ENCODE assay signal across 31 cellular contexts in genomic region chr15:100279849-100280248, GRCh38.
"Had no signal": no experiment of that assay in that cellular context is flagged by ENCODE, and none has a peak within 500 bp of the region (broad histone marks: within the 10 kb centered on the region; RNA-seq: fewer than 3 reads in every experiment).

No MANE protein-coding gene starts in this region.

- FAIRE-seq: TTC549 had no signal

- H3K4me1 ChIP-seq: Peyer's patch, SJSA1 had no signal

- H3K4me1 Mint-ChIP-seq: activated CD4-positive, alpha-beta T cell treated with anti-CD3 and anti-CD28 coated beads, Interleukin-2, amount 10 ng/mL, durations not matched to agents 24 days and 14 days; activated CD8-positive, alpha-beta memory T cell treated with anti-CD3 and anti-CD28 coated beads, Interleukin-2, amount 10 ng/mL, durations not matched to agents 7 days and 5 days had no signal

- H3K27ac ChIP-seq: KMS-11, Peyer's patch, SJSA1 had no signal

- H3K36me3 Mint-ChIP-seq: activated CD8-positive, alpha-beta memory T cell treated with anti-CD3 and anti-CD28 coated beads, Interleukin-2, amount 10 ng/mL, durations not matched to agents 7 days and 5 days; brain had no signal

- H3K36me3 ChIP-seq: Peyer's patch, SJSA1 had no signal

- H3K9me3 Mint-ChIP-seq: brain; T-helper 1 cell treated with Interleukin-12 subunit alpha and Interleukin-12 subunit beta and Interleukin-4 antibody, amounts not matched to agents 30 μg/mL and 1 μg/mL, for 36 hours; T-helper 2 cell treated with Interferon-gamma antibody and Interleukin-4, amounts not matched to agents 5 μg/mL and 100 μg/mL, for 36 hours had no signal

- H3K4me3 ChIP-seq: Peyer's patch, SJSA1 had no signal

- H3K4me3 Mint-ChIP-seq: activated CD4-positive, alpha-beta T cell treated with anti-CD3 and anti-CD28 coated beads, Interleukin-2, amount 10 ng/mL, durations not matched to agents 24 days and 14 days; activated CD8-positive, alpha-beta memory T cell treated with anti-CD3 and anti-CD28 coated beads, Interleukin-2, amount 10 ng/mL, durations not matched to agents 7 days and 5 days; brain; T-helper 1 cell treated with Interleukin-12 subunit alpha and Interleukin-12 subunit beta and Interleukin-4 antibody, amounts not matched to agents 30 μg/mL and 1 μg/mL, for 36 hours; T-helper 2 cell treated with Interferon-gamma antibody and Interleukin-4, amounts not matched to agents 5 μg/mL and 100 μg/mL, for 36 hours had no signal

- H3K27ac Mint-ChIP-seq: activated CD4-positive, alpha-beta T cell treated with anti-CD3 and anti-CD28 coated beads, Interleukin-2, amount 10 ng/mL, durations not matched to agents 24 days and 14 days; activated CD8-positive, alpha-beta memory T cell treated with anti-CD3 and anti-CD28 coated beads, Interleukin-2, amount 10 ng/mL, durations not matched to agents 7 days and 5 days; brain; T-helper 1 cell treated with Interleukin-12 subunit alpha and Interleukin-12 subunit beta and Interleukin-4 antibody, amounts not matched to agents 30 μg/mL and 1 μg/mL, for 36 hours; T-helper 2 cell treated with Interferon-gamma antibody and Interleukin-4, amounts not matched to agents 5 μg/mL and 100 μg/mL, for 36 hours had no signal

- H3K27me3 Mint-ChIP-seq: activated CD4-positive, alpha-beta T cell treated with anti-CD3 and anti-CD28 coated beads, Interleukin-2, amount 10 ng/mL, durations not matched to agents 24 days and 14 days; activated CD8-positive, alpha-beta memory T cell treated with anti-CD3 and anti-CD28 coated beads, Interleukin-2, amount 10 ng/mL, durations not matched to agents 7 days and 5 days; brain had no signal

- ATAC-seq: activated CD8-positive, alpha-beta memory T cell treated with anti-CD3 and anti-CD28 coated beads, Interleukin-2, amount 10 ng/mL, durations not matched to agents 7 days and 5 days; PC-3 had no signal

- H3K9me3 ChIP-seq: Peyer's patch, SJSA1, SK-N-SH had no signal

- H3K27me3 ChIP-seq: Peyer's patch, SJSA1 had no signal

- DNase-seq: activated CD4-positive, alpha-beta T cell treated with anti-CD3 and anti-CD28 coated beads, Interleukin-2, amount 10 ng/mL, durations not matched to agents 24 days and 14 days; activated CD4-positive, alpha-beta T cell treated with anti-CD3 and anti-CD28 coated beads, Interleukin-2, amount 50 U/mL, for 4 hours; activated CD8-positive, alpha-beta memory T cell treated with anti-CD3 and anti-CD28 coated beads, Interleukin-2, amount 10 ng/mL, durations not matched to agents 7 days and 5 days; activated CD8-positive, alpha-beta memory T cell treated with anti-CD3 and anti-CD28 coated beads, Interleukin-2, amount 50 U/mL, for 48 hours; activated effector memory CD4-positive, alpha-beta T cell treated with Interleukin-2 at 50 U/mL for 16 hours; activated naive CD4-positive, alpha-beta T cell treated with anti-CD3 and anti-CD28 coated beads, Interleukin-2, amount 50 U/mL, for 16 hours; activated T-cell treated with anti-CD3 and anti-CD28 coated beads, Interleukin-2, amount 50 U/mL, for 48 hours; aorta; central memory CD4-positive, alpha-beta T cell; MM.1S; MV-4-11; NCI-H1092; NCI-H1436 treated with DMSO at 0.1 percent for 48 hours; NCI-H1694 treated with DMSO at 0.1 percent for 48 hours; NCI-H2029; NCI-H2171; NCI-H510A; NCI-H526; NCI-H748 treated with DMSO at 0.1 percent for 48 hours; NK-92 treated with Interleukin-12 subunit alpha and Interleukin-12 subunit beta, amount 100 ng/mL, for 24 hours; PC-3; Peyer's patch; RPMI8226; SHP77 treated with DMSO at 0.1 percent for 48 hours; SK-N-SH had no signal
